ENCODE assay signal across 32 cellular contexts in the genomic region with DNA sequence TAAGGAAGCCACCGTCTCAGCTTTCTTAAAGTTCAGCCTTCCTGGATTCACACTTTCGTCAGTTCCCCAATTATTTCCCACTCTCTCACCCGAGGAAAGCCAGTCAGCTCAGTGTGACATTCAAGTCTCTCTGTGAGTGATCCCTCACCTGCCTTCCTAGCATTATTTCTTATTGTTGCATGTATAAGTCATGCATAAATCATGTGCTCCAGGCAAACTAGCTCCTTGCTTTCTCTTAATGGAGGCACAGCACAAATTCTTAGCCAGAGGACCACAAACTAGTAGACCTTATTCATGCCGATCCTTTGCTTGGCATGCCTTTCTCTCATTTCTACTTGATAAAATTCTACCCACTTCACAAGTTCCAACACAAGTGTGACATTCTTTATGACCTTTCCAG. TPM values are rescaled to one million over a fixed set of nuclear protein-coding genes. Genes with fewer than 3 reads are reported as not detected.
"Had no signal": no experiment of that assay in that cellular context is flagged by ENCODE, and none has a peak within 500 bp of the region (broad histone marks: within the 10 kb centered on the region; RNA-seq: fewer than 3 reads in every experiment).

No MANE protein-coding gene starts in this region.

- H3K4me3 Mint-ChIP-seq: activated B cell treated with CpG ODN at 0.5 μM for 24 hours; activated CD8-positive, alpha-beta memory T cell treated with anti-CD3 and anti-CD28 coated beads, Interleukin-2, amount 10 ng/mL, durations not matched to agents 7 days and 5 days; activated CD8-positive, alpha-beta T cell treated with anti-CD3 and anti-CD28 coated beads, Interleukin-2, amount 10 ng/mL, durations not matched to agents 7 days and 5 days; activated naive CD4-positive, alpha-beta T cell treated with anti-CD3 and anti-CD28 coated beads, Interleukin-2, amount 10 ng/mL, durations not matched to agents 7 days and 5 days; activated naive CD8-positive, alpha-beta T cell treated with anti-CD3 and anti-CD28 coated beads, Interleukin-2, amount 10 ng/mL, durations not matched to agents 7 days and 5 days; activated T-cell treated with anti-CD3 and anti-CD28 coated beads, Interleukin-2, amount 50 U/mL, for 24 hours; activated T-cell treated with anti-CD3 and anti-CD28 coated beads, Interleukin-2, amount 50 U/mL, for 72 hours; brain; central memory CD8-positive, alpha-beta T cell; dendritic cell treated with granulocyte-macrophage colony-stimulating factor and Interleukin-4, amounts not matched to agents 40 ng/mL and 50 ng/mL, for 4 days; endodermal cell; T-helper 17 cell; T-helper 2 cell treated with Interferon-gamma antibody and Interleukin-4, amounts not matched to agents 5 μg/mL and 100 μg/mL, for 36 hours had no signal

- H3K27ac ChIP-seq: ascending aorta, breast epithelium, coronary artery, WERI-Rb-1 had no signal

- H3K27ac Mint-ChIP-seq: activated B cell treated with CpG ODN at 0.5 μM for 24 hours; activated CD8-positive, alpha-beta memory T cell treated with anti-CD3 and anti-CD28 coated beads, Interleukin-2, amount 10 ng/mL, durations not matched to agents 7 days and 5 days; activated CD8-positive, alpha-beta T cell treated with anti-CD3 and anti-CD28 coated beads, Interleukin-2, amount 10 ng/mL, durations not matched to agents 7 days and 5 days; activated naive CD4-positive, alpha-beta T cell treated with anti-CD3 and anti-CD28 coated beads, Interleukin-2, amount 10 ng/mL, durations not matched to agents 7 days and 5 days; activated naive CD4-positive, alpha-beta T cell treated with anti-CD3 and anti-CD28 coated beads, Interleukin-2, amount 50 U/mL, for 72 hours; activated naive CD8-positive, alpha-beta T cell treated with anti-CD3 and anti-CD28 coated beads, Interleukin-2, amount 10 ng/mL, durations not matched to agents 7 days and 5 days; activated T-cell treated with anti-CD3 and anti-CD28 coated beads, Interleukin-2, amount 50 U/mL, for 24 hours; activated T-cell treated with anti-CD3 and anti-CD28 coated beads, Interleukin-2, amount 50 U/mL, for 72 hours; brain; dendritic cell treated with granulocyte-macrophage colony-stimulating factor and Interleukin-4, amounts not matched to agents 40 ng/mL and 50 ng/mL, for 4 days; endodermal cell; T-helper 17 cell; T-helper 2 cell treated with Interferon-gamma antibody and Interleukin-4, amounts not matched to agents 5 μg/mL and 100 μg/mL, for 36 hours had no signal

- H3K9me3 ChIP-seq: ascending aorta, breast epithelium had no signal

- ATAC-seq: activated CD4-positive, CD25-positive, alpha-beta regulatory T cell treated with anti-CD3 and anti-CD28 coated beads, Interleukin-2, amount 50 U/mL, for 24 hours; activated CD8-positive, alpha-beta memory T cell treated with anti-CD3 and anti-CD28 coated beads, Interleukin-2, amount 10 ng/mL, durations not matched to agents 7 days and 5 days; activated CD8-positive, alpha-beta T cell treated with anti-CD3 and anti-CD28 coated beads, Interleukin-2, amount 10 ng/mL, durations not matched to agents 7 days and 5 days; activated naive CD4-positive, alpha-beta T cell treated with anti-CD3 and anti-CD28 coated beads, Interleukin-2, amount 50 U/mL, for 72 hours; activated T-cell treated with anti-CD3 and anti-CD28 coated beads, Interleukin-2, amount 50 U/mL, for 72 hours; T-helper 17 cell had no signal

- H3K4me1 ChIP-seq: ascending aorta, breast epithelium had no signal

- H3K27me3 ChIP-seq: ascending aorta, breast epithelium, dorsolateral prefrontal cortex had no signal

- FAIRE-seq: frontal cortex had no signal

- DNase-seq: activated B cell treated with CpG ODN at 0.5 μM for 24 hours; activated CD4-positive, alpha-beta T cell treated with anti-CD3 and anti-CD28 coated beads for 48 hours; activated CD4-positive, alpha-beta T cell treated with anti-CD3 and anti-CD28 coated beads, Interleukin-2, amount 50 U/mL, for 1 hour; activated CD4-positive, alpha-beta T cell treated with anti-CD3 and anti-CD28 coated beads, Interleukin-2, amount 50 U/mL, for 48 hours; activated CD8-positive, alpha-beta memory T cell treated with anti-CD3 and anti-CD28 coated beads, Interleukin-2, amount 10 ng/mL, durations not matched to agents 7 days and 5 days; activated CD8-positive, alpha-beta memory T cell treated with anti-CD3 and anti-CD28 coated beads, Interleukin-2, amount 50 U/mL, for 4 hours; activated CD8-positive, alpha-beta T cell treated with anti-CD3 and anti-CD28 coated beads, Interleukin-2, amount 10 ng/mL, durations not matched to agents 7 days and 5 days; activated gamma-delta T cell; activated naive CD4-positive, alpha-beta T cell; activated naive CD4-positive, alpha-beta T cell treated with anti-CD3 and anti-CD28 coated beads, Interleukin-2, amount 10 ng/mL, durations not matched to agents 7 days and 5 days; activated naive CD8-positive, alpha-beta T cell treated with anti-CD3 and anti-CD28 coated beads, Interleukin-2, amount 10 ng/mL, durations not matched to agents 7 days and 5 days; activated T-cell treated with anti-CD3 and anti-CD28 coated beads, Interleukin-2, amount 50 U/mL, for 24 hours; activated T-cell treated with anti-CD3 and anti-CD28 coated beads, Interleukin-2, amount 50 U/mL, for 72 hours; dorsolateral prefrontal cortex; effector memory CD4-positive, alpha-beta T cell; endodermal cell; erythroblast; foreskin fibroblast; T-helper 1 cell; T-helper 17 cell; T1000; WERI-Rb-1 had no signal

- H3K4me3 ChIP-seq: ascending aorta, breast epithelium, coronary artery, dorsolateral prefrontal cortex had no signal

- H3K9me3 Mint-ChIP-seq: activated B cell treated with CpG ODN at 0.5 μM for 24 hours; activated naive CD4-positive, alpha-beta T cell treated with anti-CD3 and anti-CD28 coated beads, Interleukin-2, amount 10 ng/mL, durations not matched to agents 7 days and 5 days; activated naive CD4-positive, alpha-beta T cell treated with anti-CD3 and anti-CD28 coated beads, Interleukin-2, amount 50 U/mL, for 72 hours; activated naive CD8-positive, alpha-beta T cell treated with anti-CD3 and anti-CD28 coated beads, Interleukin-2, amount 10 ng/mL, durations not matched to agents 7 days and 5 days; activated T-cell treated with anti-CD3 and anti-CD28 coated beads, Interleukin-2, amount 50 U/mL, for 24 hours; activated T-cell treated with anti-CD3 and anti-CD28 coated beads, Interleukin-2, amount 50 U/mL, for 72 hours; brain; central memory CD8-positive, alpha-beta T cell; dendritic cell treated with granulocyte-macrophage colony-stimulating factor and Interleukin-4, amounts not matched to agents 40 ng/mL and 50 ng/mL, for 4 days; endodermal cell; T-helper 2 cell treated with Interferon-gamma antibody and Interleukin-4, amounts not matched to agents 5 μg/mL and 100 μg/mL, for 36 hours had no signal

- H3K36me3 Mint-ChIP-seq: activated CD8-positive, alpha-beta memory T cell treated with anti-CD3 and anti-CD28 coated beads, Interleukin-2, amount 10 ng/mL, durations not matched to agents 7 days and 5 days; activated naive CD4-positive, alpha-beta T cell treated with anti-CD3 and anti-CD28 coated beads, Interleukin-2, amount 10 ng/mL, durations not matched to agents 7 days and 5 days; activated naive CD4-positive, alpha-beta T cell treated with anti-CD3 and anti-CD28 coated beads, Interleukin-2, amount 50 U/mL, for 72 hours; activated naive CD8-positive, alpha-beta T cell treated with anti-CD3 and anti-CD28 coated beads, Interleukin-2, amount 10 ng/mL, durations not matched to agents 7 days and 5 days; brain had no signal

- H3K36me3 ChIP-seq: ascending aorta, breast epithelium, WERI-Rb-1 had no signal

- H3K4me1 Mint-ChIP-seq: activated B cell treated with CpG ODN at 0.5 μM for 24 hours; activated CD8-positive, alpha-beta memory T cell treated with anti-CD3 and anti-CD28 coated beads, Interleukin-2, amount 10 ng/mL, durations not matched to agents 7 days and 5 days; activated naive CD4-positive, alpha-beta T cell treated with anti-CD3 and anti-CD28 coated beads, Interleukin-2, amount 10 ng/mL, durations not matched to agents 7 days and 5 days; activated naive CD8-positive, alpha-beta T cell treated with anti-CD3 and anti-CD28 coated beads, Interleukin-2, amount 10 ng/mL, durations not matched to agents 7 days and 5 days; central memory CD8-positive, alpha-beta T cell; T-helper 17 cell had no signal

RNA-seq across cellular contexts. Expression of gene CLDN11, which starts 44.3 kb away (rescaled TPM):
- total RNA-seq: activated CD8-positive, alpha-beta T cell treated with anti-CD3 and anti-CD28 coated beads, Interleukin-2, amount 10 ng/mL, durations not matched to agents 7 days and 5 days; activated naive CD4-positive, alpha-beta T cell treated with anti-CD3 and anti-CD28 coated beads, Interleukin-2, amount 50 U/mL, for 72 hours; activated naive CD8-positive, alpha-beta T cell treated with anti-CD3 and anti-CD28 coated beads, Interleukin-2, amount 10 ng/mL, durations not matched to agents 7 days and 5 days; activated T-cell treated with anti-CD3 and anti-CD28 coated beads, Interleukin-2, amount 50 U/mL, for 72 hours; T-helper 17 cell had no signal
